In genomic region chr6:51139841-51140462, GRCh38 we compare ENCODE assay signal across 26 cellular contexts.
"Had no signal": no experiment of that assay in that cellular context is flagged by ENCODE, and none has a peak within 500 bp of the region (broad histone marks: within the 10 kb centered on the region; RNA-seq: fewer than 3 reads in every experiment).

No MANE protein-coding gene starts in this region.

- H3K4me1 Mint-ChIP-seq: activated CD4-positive, alpha-beta memory T cell treated with anti-CD3 and anti-CD28 coated beads, Interleukin-2, amount 10 ng/mL, durations not matched to agents 7 days and 5 days; activated CD4-positive, alpha-beta T cell treated with anti-CD3 and anti-CD28 coated beads, Interleukin-2, amount 10 ng/mL, durations not matched to agents 24 days and 14 days; mesothelial cell of epicardium had no signal

- H3K27ac ChIP-seq: ascending aorta, brain microvascular endothelial cell, esophagus squamous epithelium, heart right ventricle, pancreas, psoas muscle, tibial artery, VCaP had no signal

- H3K27ac Mint-ChIP-seq: activated CD4-positive, alpha-beta memory T cell treated with anti-CD3 and anti-CD28 coated beads, Interleukin-2, amount 10 ng/mL, durations not matched to agents 7 days and 5 days; activated CD4-positive, alpha-beta T cell treated with anti-CD3 and anti-CD28 coated beads, Interleukin-2, amount 10 ng/mL, durations not matched to agents 24 days and 14 days; activated naive CD4-positive, alpha-beta T cell treated with anti-CD3 and anti-CD28 coated beads, Interleukin-2, amount 50 U/mL, for 72 hours; activated T-helper 1 cell treated with anti-CD3 and anti-CD28 coated beads, Interleukin-12 subunit alpha, Interleukin-12 subunit beta, Interleukin-2, Interleukin-4 antibody, amounts not matched to agents 30 ng/mL and 10 ng/mL and 1 ng/mL, durations not matched to agents 14 hours and 24 hours and 36 hours; mesothelial cell of epicardium; natural killer cell treated with Interleukin-12 subunit alpha and Interleukin-12 subunit beta and Interleukin-15 and Interleukin-18, amount 100 ng/mL, for 72 hours; stimulated activated naive CD8-positive, alpha-beta T cell treated with anti-CD3 and anti-CD28 coated beads, Interleukin-15, Interleukin-2, amounts not matched to agents 100 ng/mL and 50 ng/mL, for 24 hours had no signal

- ATAC-seq: activated CD4-positive, CD25-positive, alpha-beta regulatory T cell treated with anti-CD3 and anti-CD28 coated beads, Interleukin-2, amount 50 U/mL, for 24 hours; activated naive CD4-positive, alpha-beta T cell treated with anti-CD3 and anti-CD28 coated beads, Interleukin-2, amount 50 U/mL, for 72 hours; heart right ventricle; natural killer cell treated with Interleukin-12 subunit alpha and Interleukin-12 subunit beta and Interleukin-15 and Interleukin-18, amount 100 ng/mL, for 72 hours; pancreas; psoas muscle; right cardiac atrium had no signal

- H3K4me1 ChIP-seq: ascending aorta, heart right ventricle, pancreas, psoas muscle, tibial artery had no signal

- H3K36me3 ChIP-seq: ascending aorta, brain microvascular endothelial cell, esophagus squamous epithelium, heart right ventricle, pancreas, tibial artery had no signal

- H3K36me3 Mint-ChIP-seq: activated naive CD4-positive, alpha-beta T cell treated with anti-CD3 and anti-CD28 coated beads, Interleukin-2, amount 50 U/mL, for 72 hours; natural killer cell treated with Interleukin-12 subunit alpha and Interleukin-12 subunit beta and Interleukin-15 and Interleukin-18, amount 100 ng/mL, for 72 hours had no signal

- H3K9me3 ChIP-seq: ascending aorta, pancreas, psoas muscle, tibial artery had no signal

- H3K27me3 Mint-ChIP-seq: activated CD4-positive, alpha-beta memory T cell treated with anti-CD3 and anti-CD28 coated beads, Interleukin-2, amount 10 ng/mL, durations not matched to agents 7 days and 5 days; activated CD4-positive, alpha-beta T cell treated with anti-CD3 and anti-CD28 coated beads, Interleukin-2, amount 10 ng/mL, durations not matched to agents 24 days and 14 days; natural killer cell treated with Interleukin-12 subunit alpha and Interleukin-12 subunit beta and Interleukin-15 and Interleukin-18, amount 100 ng/mL, for 72 hours; stimulated activated naive CD8-positive, alpha-beta T cell treated with anti-CD3 and anti-CD28 coated beads, Interleukin-15, Interleukin-2, amounts not matched to agents 100 ng/mL and 50 ng/mL, for 24 hours had no signal

- H3K9me3 Mint-ChIP-seq: activated CD4-positive, alpha-beta T cell treated with anti-CD3 and anti-CD28 coated beads, Interleukin-2, amount 10 ng/mL, durations not matched to agents 24 days and 14 days; activated T-helper 1 cell treated with anti-CD3 and anti-CD28 coated beads, Interleukin-12 subunit alpha, Interleukin-12 subunit beta, Interleukin-2, Interleukin-4 antibody, amounts not matched to agents 30 ng/mL and 10 ng/mL and 1 ng/mL, durations not matched to agents 14 hours and 24 hours and 36 hours had no signal

- FAIRE-seq: colon, kidney, pancreas, urothelium cell line had no signal

- H3K4me3 Mint-ChIP-seq: activated CD4-positive, alpha-beta memory T cell treated with anti-CD3 and anti-CD28 coated beads, Interleukin-2, amount 10 ng/mL, durations not matched to agents 7 days and 5 days; activated CD4-positive, alpha-beta T cell treated with anti-CD3 and anti-CD28 coated beads, Interleukin-2, amount 10 ng/mL, durations not matched to agents 24 days and 14 days; activated T-helper 1 cell treated with anti-CD3 and anti-CD28 coated beads, Interleukin-12 subunit alpha, Interleukin-12 subunit beta, Interleukin-2, Interleukin-4 antibody, amounts not matched to agents 30 ng/mL and 10 ng/mL and 1 ng/mL, durations not matched to agents 14 hours and 24 hours and 36 hours; mesothelial cell of epicardium; natural killer cell treated with Interleukin-12 subunit alpha and Interleukin-12 subunit beta and Interleukin-15 and Interleukin-18, amount 100 ng/mL, for 72 hours; stimulated activated naive CD8-positive, alpha-beta T cell treated with anti-CD3 and anti-CD28 coated beads, Interleukin-15, Interleukin-2, amounts not matched to agents 100 ng/mL and 50 ng/mL, for 24 hours had no signal

- DNase-seq: activated CD4-positive, alpha-beta memory T cell treated with anti-CD3 and anti-CD28 coated beads, Interleukin-2, amount 10 ng/mL, durations not matched to agents 7 days and 5 days; activated CD4-positive, alpha-beta T cell treated with anti-CD3 and anti-CD28 coated beads, Interleukin-2, amount 10 ng/mL, durations not matched to agents 24 days and 14 days; activated gamma-delta T cell treated with Interleukin-2 at 50 U/mL for 16 hours; brain microvascular endothelial cell; central memory CD4-positive, alpha-beta T cell; esophagus squamous epithelium; foreskin fibroblast; heart right ventricle; kidney; pancreas; psoas muscle; right cardiac atrium; stimulated activated CD4-positive, alpha-beta T cell treated with anti-CD3 and anti-CD28 coated beads, Interleukin-1b, Interleukin-23, amount 100 ng/mL, for 48 hours; substantia nigra; tibial artery had no signal

- H3K27me3 ChIP-seq: ascending aorta, brain microvascular endothelial cell, esophagus squamous epithelium, heart right ventricle, pancreas, tibial artery had no signal

- H3K4me3 ChIP-seq: ascending aorta, esophagus squamous epithelium, heart right ventricle, lung, pancreas, psoas muscle, tibial artery had no signal
